ENCODE assay signal across 9 cellular contexts in genomic region chr5:55914141-55914413, GRCh38.
DNase-seq lines count a peak whose midpoint lies in the region; ATAC-seq lines count a peak whose summit lies in the region.
"Had no signal": no experiment of that assay in that cellular context is flagged by ENCODE, and none has a peak within 500 bp of the region (broad histone marks: within the 10 kb centered on the region; RNA-seq: fewer than 3 reads in every experiment).

No MANE protein-coding gene starts in this region.

- peak; percentile 80 for ATAC-seq in GM19035 (IDR thresholded peaks at IDR 0.05; ENCODE audit: unreplicated experiment)
- peak; percentile 77 for ATAC-seq in HG02571 (IDR thresholded peaks at IDR 0.05; ENCODE audit: unreplicated experiment)
- peak; percentile 97 for ATAC-seq in HG03342 (IDR thresholded peaks at IDR 0.05; ENCODE audit: unreplicated experiment)
- ATAC-seq in left lobe of liver: no peak

- DNase-seq in renal cortical epithelial cell (ENCODE audit: low read depth) (peak; percentile 90), NCI-H526 (lab: John Stamatoyannopoulos, UW) (no peak), left lobe of liver (ENCODE audit: low spot score) (no peak), NK-92 (lab: John Stamatoyannopoulos, UW; ENCODE audit: unreplicated experiment) (no peak)
- DNase-seq: COR-L47, ovary had no signal
